ENCODE assay signal across 33 cellular contexts in genomic region chr7:1211611-1212010, GRCh38. TPM values are rescaled to one million over a fixed set of nuclear protein-coding genes. Genes with fewer than 3 reads are reported as not detected.
"Had no signal": no experiment of that assay in that cellular context is flagged by ENCODE, and none has a peak within 500 bp of the region (broad histone marks: within the 10 kb centered on the region; RNA-seq: fewer than 3 reads in every experiment).

No MANE protein-coding gene starts in this region.

- H3K4me3 ChIP-seq: cardiac muscle cell, MG63, SJSA1 had no signal

- H3K9me3 ChIP-seq: ascending aorta, MG63, SJSA1 had no signal

- H3K4me1 ChIP-seq: SJSA1 had no signal

- DNase-seq: activated CD4-positive, alpha-beta memory T cell treated with anti-CD3 and anti-CD28 coated beads, Interleukin-2, amount 10 ng/mL, durations not matched to agents 7 days and 5 days; activated CD4-positive, alpha-beta T cell treated with anti-CD3 and anti-CD28 coated beads for 1 hour; activated CD4-positive, alpha-beta T cell treated with anti-CD3 and anti-CD28 coated beads for 48 hours; activated CD4-positive, CD25-positive, alpha-beta regulatory T cell; activated CD8-positive, alpha-beta memory T cell treated with anti-CD3 and anti-CD28 coated beads for 24 hours; activated CD8-positive, alpha-beta memory T cell treated with anti-CD3 and anti-CD28 coated beads, Interleukin-2, amount 10 ng/mL, durations not matched to agents 7 days and 5 days; activated CD8-positive, alpha-beta memory T cell treated with anti-CD3 and anti-CD28 coated beads, Interleukin-2, amount 50 U/mL, for 48 hours; activated effector memory CD4-positive, alpha-beta T cell treated with Interleukin-2 at 50 U/mL for 16 hours; activated naive CD4-positive, alpha-beta T cell treated with anti-CD3 and anti-CD28 coated beads, Interleukin-2, amount 50 U/mL, for 16 hours; activated naive CD8-positive, alpha-beta T cell treated with anti-CD3 and anti-CD28 coated beads for 36 hours; activated T-cell treated with anti-CD3 and anti-CD28 coated beads, Interleukin-2, amount 50 U/mL, for 48 hours; amniotic stem cell; Kasumi-1; KG1; MG63; MV-4-11; NCI-H1092; NCI-H146; NCI-H187; NCI-H2029 treated with DMSO at 0.1 percent for 48 hours; NCI-H2107; NCI-H510A treated with DMSO at 0.1 percent for 48 hours; NCI-H526 treated with DMSO at 0.1 percent for 48 hours; NCI-H82; SHP77 treated with DMSO at 0.1 percent for 48 hours; T1000 had no signal

- H3K27me3 ChIP-seq: MG63 had no signal

- H3K36me3 ChIP-seq: ascending aorta, cardiac muscle cell, MG63, SJSA1, WERI-Rb-1 had no signal

- H3K27ac ChIP-seq: ascending aorta, cardiac muscle cell, SJSA1, WERI-Rb-1 had no signal

RNA-seq across cellular contexts. Expression of gene UNCX, which starts 21.1 kb away (rescaled TPM):
- total RNA-seq: activated CD4-positive, alpha-beta memory T cell treated with anti-CD3 and anti-CD28 coated beads, Interleukin-2, amount 10 ng/mL, durations not matched to agents 7 days and 5 days; activated CD8-positive, alpha-beta memory T cell treated with anti-CD3 and anti-CD28 coated beads, Interleukin-2, amount 10 ng/mL, durations not matched to agents 7 days and 5 days; activated naive CD8-positive, alpha-beta T cell treated with anti-CD3 and anti-CD28 coated beads for 36 hours; ascending aorta; RPMI7951; SJSA1; T-helper 1 cell treated with Interleukin-12 subunit alpha and Interleukin-12 subunit beta and Interleukin-4 antibody, amounts not matched to agents 30 ng/mL and 1 ng/mL, for 36 hours; T-helper 2 cell treated with Interferon-gamma antibody and Interleukin-4, amounts not matched to agents 100 ng/mL and 5 ng/mL, for 36 hours had no signal
